In genomic region chr19:640156-640548, GRCh38 we compare ENCODE assay signal across 1 cellular context.
TF ChIP-seq lines count a peak whose summit lies in the region.

No MANE protein-coding gene starts in this region.

TF ChIP-seq in endothelial cell of umbilical vein, 7 proteins besides CTCF, POLR2A, EP300 and RAD21:
- TF ChIP-seq MAX (IDR thresholded peaks at IDR 0.05; ENCODE audit: insufficient read depth, insufficient read length) (no peak), EZH2 (IDR thresholded peaks at IDR 0.05; ENCODE audit: borderline replicate concordance, low read depth, low read length, severe bottlenecking) (no peak), POLR2AphosphoS5 (IDR thresholded peaks at IDR 0.05; ENCODE audit: insufficient read depth, low read depth, low read length) (no peak)
